In genomic region chr22:24506802-24507438, GRCh38 we compare ENCODE assay signal across 1 cellular context.
TF ChIP-seq lines count a peak whose summit lies in the region.

No MANE protein-coding gene starts in this region.

TF ChIP-seq in GM12878, 131 proteins besides CTCF, POLR2A, EP300 and RAD21 (continues in another document):
- TF ChIP-seq WRNIP1 (IDR thresholded peaks at IDR 0.05; ENCODE audit: borderline replicate concordance, low read depth, low read length) (no peak), RCOR1 (conservative IDR thresholded peaks at IDR 0.05; ENCODE audit: low read depth, low read length) (no peak), TARDBP (IDR thresholded peaks at IDR 0.05; ENCODE audit: borderline replicate concordance) (no peak), PKNOX1 (IDR thresholded peaks at IDR 0.05) (peak; percentile 88), POLR2AphosphoS2 (IDR thresholded peaks at IDR 0.05; ENCODE audit: low read depth, low read length) (no peak), FOXK2 (IDR thresholded peaks at IDR 0.05) (peak; percentile 60), EED (IDR thresholded peaks at IDR 0.05; ENCODE audit: low read depth) (peak; percentile 64; the same call in 1 of the 2 replicates), TBL1XR1 (IDR thresholded peaks at IDR 0.05; ENCODE audit: low read depth, low read length) (peak; percentile 9; the same call in 1 of the 2 replicates), BHLHE40 (IDR thresholded peaks at IDR 0.05; ENCODE audit: borderline replicate concordance in 1 of 2, low read depth in 2 of 2, low read length in 1 of 2) (no peak; a peak in 1 of 4 replicates), IKZF1 (conservative IDR thresholded peaks at IDR 0.05) (peak; percentile 80), GABPA (IDR thresholded peaks at IDR 0.05; ENCODE audit: low read depth) (peak; percentile 64; the same call in 1 of the 2 replicates), ZBTB40 (IDR thresholded peaks at IDR 0.05; ENCODE audit: borderline replicate concordance) (peak; percentile 67; the same call in 1 of the 2 replicates), SPI1 (IDR thresholded peaks at IDR 0.05; ENCODE audit: borderline replicate concordance, insufficient read depth, low read depth, low read length) (peak; percentile 58; the same call in 1 of the 2 replicates), NR2C2 (IDR thresholded peaks at IDR 0.05; ENCODE audit: borderline replicate concordance, control insufficient read depth, insufficient read length, low read depth) (no peak), MLLT1 (IDR thresholded peaks at IDR 0.05) (no peak), RELA (IDR thresholded peaks at IDR 0.05; ENCODE audit: borderline replicate concordance, partially characterized antibody) (peak; percentile 59), ZBTB11 (CRISPR knock-in tag; IDR thresholded peaks at IDR 0.05) (peak; percentile 46; the same call in 1 of the 2 replicates), SUZ12 (IDR thresholded peaks at IDR 0.05; ENCODE audit: unreplicated experiment) (no peak), PBX3 (IDR thresholded peaks at IDR 0.05; ENCODE audit: insufficient replicate concordance, low read depth, low read length) (peak; percentile 77), MEF2B (IDR thresholded peaks at IDR 0.05; ENCODE audit: partially characterized antibody, poor library complexity, severe bottlenecking) (peak; percentile 67), MTA2 (IDR thresholded peaks at IDR 0.05; ENCODE audit: low read depth) (peak; percentile 41), NFIC (IDR thresholded peaks at IDR 0.05; ENCODE audit: low read depth, low read length) (peak; percentile 42; the same call in 1 of the 2 replicates), KLF5 (IDR thresholded peaks at IDR 0.05; ENCODE audit: partially characterized antibody) (peak; percentile 51), JUND (IDR thresholded peaks at IDR 0.05; ENCODE audit: low read depth, low read length) (no peak), RELB (IDR thresholded peaks at IDR 0.05; ENCODE audit: low read depth) (peak; percentile 77), NFYA (IDR thresholded peaks at IDR 0.05; ENCODE audit: borderline replicate concordance, low read depth, low read length) (no peak), ZNF274 (IDR thresholded peaks at IDR 0.05; ENCODE audit: insufficient read depth, insufficient read length) (no peak), IKZF2 (IDR thresholded peaks at IDR 0.05) (peak; percentile 58 to 63; a peak in 2 of 4 replicates), E2F4 (IDR thresholded peaks at IDR 0.05; ENCODE audit: low read depth, low read length) (no peak), NKRF (conservative IDR thresholded peaks at IDR 0.05) (no peak; the same call in 1 of the 2 replicates), ZNF687 (IDR thresholded peaks at IDR 0.05) (peak; percentile 49; the same call in 1 of the 2 replicates), RUNX3 (IDR thresholded peaks at IDR 0.05; ENCODE audit: low read length) (peak; percentile 59; the same call in 1 of the 2 replicates), TCF3 (IDR thresholded peaks at IDR 0.05; ENCODE audit: borderline replicate concordance, insufficient read depth, low read depth, low read length) (no peak)
